In the genomic region with DNA sequence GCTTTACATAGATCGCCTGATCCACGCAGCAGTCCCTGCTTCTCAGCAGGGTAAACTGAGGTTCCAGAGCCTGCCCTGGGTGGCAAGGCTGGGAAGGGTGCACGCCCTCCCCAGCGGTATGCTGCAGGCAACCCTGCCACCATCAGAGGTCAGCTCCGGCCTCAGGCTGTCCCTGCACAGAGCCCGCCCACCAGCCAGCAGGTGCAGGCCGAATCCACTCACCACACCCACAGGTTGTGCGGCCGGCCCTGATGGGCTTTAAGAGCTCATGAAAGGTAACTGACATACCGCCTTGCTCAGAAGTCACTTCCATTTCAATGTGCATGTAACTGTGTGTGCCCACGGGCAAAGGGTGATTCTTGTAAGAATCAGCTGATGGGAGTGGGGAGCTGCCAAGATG, we compare ENCODE assay signal across 29 cellular contexts. TPM values are rescaled to one million over a fixed set of nuclear protein-coding genes. Genes with fewer than 3 reads are reported as not detected.
"Had no signal": no experiment of that assay in that cellular context is flagged by ENCODE, and none has a peak within 500 bp of the region (broad histone marks: within the 10 kb centered on the region; RNA-seq: fewer than 3 reads in every experiment).

No MANE protein-coding gene starts in this region.

- H3K4me1 ChIP-seq: gastrocnemius medialis, left lung, lower lobe of right lung had no signal

- H3K9me3 ChIP-seq: esophagus squamous epithelium, gastrocnemius medialis, heart right ventricle, left lung, lower lobe of right lung, mucosa of descending colon had no signal

- DNase-seq: dermis blood vessel endothelial cell; effector CD8-positive, alpha-beta T cell; effector memory CD8-positive, alpha-beta T cell; endodermal cell; erythroblast; esophagus squamous epithelium; foreskin fibroblast; foreskin melanocyte; gastrocnemius medialis; glutamatergic neuron; head of caudate nucleus; heart right ventricle; hippocampal formation; left cardiac atrium; left lung; left ventricle myocardium superior; lower lobe of right lung; mesenchymal stem cell; mucosa of descending colon; naive B cell had no signal

- H3K4me3 ChIP-seq: coronary artery, esophagus squamous epithelium, gastrocnemius medialis, heart right ventricle, left lung, lower lobe of right lung, mucosa of descending colon had no signal

- ATAC-seq: effector memory CD8-positive, alpha-beta T cell; esophagus mucosa; gastrocnemius medialis; heart right ventricle; left cardiac atrium; left lung; left ventricle myocardium superior; lower lobe of right lung; mucosa of descending colon had no signal

- H3K36me3 ChIP-seq: esophagus squamous epithelium, gastrocnemius medialis, heart right ventricle, left lung, lower lobe of right lung had no signal

- H3K27ac ChIP-seq: coronary artery, epithelial cell of prostate, esophagus squamous epithelium, gastrocnemius medialis, heart right ventricle, left lung, lower lobe of right lung had no signal

RNA-seq across cellular contexts. Expression of gene RBFOX3, which starts 7.1 kb away (rescaled TPM):
- total RNA-seq: dermis blood vessel endothelial cell, gastrocnemius medialis, glomerular endothelial cell, heart right ventricle, kidney epithelial cell, left cardiac atrium, left lung, left ventricle myocardium superior, lower leg skin, lower lobe of right lung, lung microvascular endothelial cell, myocyte had no signal
- polyA plus RNA-seq: heart right ventricle, keratinocyte had no signal
